ENCODE assay signal across 24 cellular contexts in the genomic region with DNA sequence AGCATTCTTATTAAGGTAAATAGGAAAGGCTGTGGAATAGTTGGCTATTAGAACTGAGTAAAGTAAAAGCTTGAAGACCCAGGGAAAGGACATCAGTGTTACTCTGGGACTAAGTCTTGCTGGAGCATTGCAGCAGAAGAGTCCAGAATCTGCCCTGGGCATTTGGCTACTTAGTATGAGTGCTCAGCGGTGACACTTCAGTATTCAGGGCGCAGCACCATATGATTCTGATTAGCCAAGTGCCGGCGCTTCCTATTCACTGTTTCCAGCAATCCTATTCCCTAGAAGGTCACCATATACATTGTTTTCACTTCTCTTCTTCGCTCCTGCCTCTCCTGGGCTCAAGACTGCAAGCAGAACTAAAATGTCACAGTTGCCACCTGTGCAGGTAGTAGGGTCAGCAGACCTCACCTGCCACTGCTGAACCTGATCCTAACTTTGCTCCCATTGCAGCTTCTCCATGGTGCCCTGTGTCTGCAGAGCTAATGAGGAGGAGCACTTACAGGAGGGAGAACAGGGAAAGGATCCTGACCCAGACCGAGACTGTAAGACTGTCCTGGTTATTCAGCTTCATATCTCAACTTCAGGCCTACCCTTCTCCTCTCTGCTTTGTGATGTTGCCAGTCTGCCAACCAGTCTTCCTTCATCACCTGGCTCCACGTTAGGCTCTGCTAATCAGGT.
DNase-seq lines count a peak whose midpoint lies in the region; ATAC-seq, FAIRE-seq and TF ChIP-seq lines count a peak whose summit lies in the region.
"Had no signal": no experiment of that assay in that cellular context is flagged by ENCODE, and none has a peak within 500 bp of the region (broad histone marks: within the 10 kb centered on the region; RNA-seq: fewer than 3 reads in every experiment).

No MANE protein-coding gene starts in this region.

- H3F3A ChIP-seq in GM23248 (ENCODE audit: insufficient read depth) = no peaks in the 10 kb centered on the region

- H3K4ac ChIP-seq in H1 (replicated peaks; ENCODE audit: insufficient read length, low read depth, low read length) = no peak overlapping the region

- ATAC-seq in aorta (ENCODE audit: low FRiP score) (peak; percentile 26), GM18517 (IDR thresholded peaks at IDR 0.05; ENCODE audit: unreplicated experiment) (no peak)
- ATAC-seq in effector memory CD8-positive, alpha-beta T cell (replicated peaks) = no peak
- ATAC-seq: A549, HepG2, K562, T-cell had no signal

- in situ Hi-C loops in GM23248 (cut with MboI) = no loop called here

- H2BK15ac ChIP-seq in H1 (ENCODE audit: low read length) = no peak overlapping the region

- intact Hi-C loops in aorta (cut with DNase I) = no loop called here

- WGBS in GM23248 (ENCODE audit: low coverage in 1 of 2, low lambda C conversion rate in 2 of 2, missing lambda C conversion rate in 2 of 2), 2 experiments = 44 to 47% methylated on average over 7 of the region's 7 CpGs
- 88% methylated on average over 7 of the region's 7 CpGs; no CpG with 5 or more reads in 1 of the 2 experiments for WGBS in H1 (ENCODE audit: extremely low coverage in 1 of 2, insufficient coverage in 1 of 2, insufficient read length in 1 of 2, insufficient replicate concordance in 2 of 2, low coverage in 1 of 2, low lambda C conversion rate in 2 of 2, missing lambda C conversion rate in 1 of 2), 2 experiments
- WGBS in aorta, 2 donors = 97 to 98% methylated on average over 7 of the region's 7 CpGs

- no peaks in the 10 kb centered on the region for H3K9me3 ChIP-seq in GM23248 (ENCODE audit: low read depth)
- no peaks in the 10 kb centered on the region for H3K9me3 ChIP-seq in H1 (ENCODE audit: insufficient read depth in 2 of 2, low read depth in 1 of 2, low read length in 1 of 2)
- H3K9me3 ChIP-seq in aorta (ENCODE audit: control insufficient read depth, low read length) = no peaks in the 10 kb centered on the region
- H3K9me3 ChIP-seq: A549 had no signal

- no peak overlapping the region for H4K5ac ChIP-seq in H1 (ENCODE audit: insufficient read length, low read depth, low read length)

- H4K20me1 ChIP-seq in GM23248 (ENCODE audit: insufficient read depth) (no peaks in the 10 kb centered on the region), H1 (replicated peaks in 1 of 2; ENCODE audit: control insufficient read depth in 1 of 2, insufficient read depth in 2 of 2, low read length in 2 of 2) (no peaks in the 10 kb centered on the region)

- H3K27me3 ChIP-seq in GM23248 (replicated peaks; ENCODE audit: insufficient read depth) (no peaks in the 10 kb centered on the region), H1 (replicated peaks in 1 of 4; ENCODE audit: control insufficient read depth in 3 of 4, extremely low read depth in 1 of 4, insufficient read depth in 3 of 4, low read length in 3 of 4) (no peaks in the 10 kb centered on the region), aorta (ENCODE audit: control insufficient read depth in 1 of 2, insufficient read depth in 2 of 2, low read length in 1 of 2) (no peaks in the 10 kb centered on the region)

- H3K9me2 ChIP-seq in GM23248 (ENCODE audit: insufficient read depth) = no peaks in the 10 kb centered on the region

- H2BK120ac ChIP-seq in H1 (replicated peaks; ENCODE audit: low read depth, low read length) = no peak overlapping the region

- no peak for TF ChIP-seq EP300 in H1 (IDR thresholded peaks at IDR 0.05; ENCODE audit: borderline replicate concordance in 1 of 2, low read depth in 2 of 2, low read length in 2 of 2)

- peak overlapping the region; percentile 36 to 76 (median 74) for H3K27ac Mint-ChIP-seq in nephron
- no peak overlapping the region for H3K27ac Mint-ChIP-seq in effector memory CD8-positive, alpha-beta T cell
- H3K27ac Mint-ChIP-seq: H9, HFFc6, T-cell had no signal

- no peak overlapping the region for H2AK5ac ChIP-seq in H1 (ENCODE audit: low read depth, low read length)

- no peak overlapping the region for H2AFZ ChIP-seq in GM23248
- peak overlapping the region; percentile 94; the same call in 1 of the 2 replicates for H2AFZ ChIP-seq in H1 (ENCODE audit: low read length)
- H2AFZ ChIP-seq: PC-9 had no signal

- DNase-seq in GM23248 (peak; percentile 18), H1 (ENCODE audit: low read depth in 1 of 2, low spot score in 2 of 2) (no peak), aorta (no peak)
- no peak for DNase-seq in effector memory CD8-positive, alpha-beta T cell
- no peak for DNase-seq in activated CD4-positive, alpha-beta T cell treated with anti-CD3 and anti-CD28 coated beads for 48 hours
- DNase-seq: H9, HFFc6, Kasumi-1, MV-4-11, NCI-H1105 treated with DMSO at 0.1 percent for 48 hours, NCI-H146, NCI-H1930, NCI-H2227 treated with DMSO at 0.1 percent for 48 hours, NCI-H526 treated with DMSO at 0.1 percent for 48 hours, PC-9, SHP77, T-cell had no signal

- H3K27ac ChIP-seq in GM23248 (no peak overlapping the region), H1 (ENCODE audit: low read depth, low read length) (no peak overlapping the region), aorta (ENCODE audit: low read depth in 1 of 2, low read length in 2 of 2) (no peak overlapping the region)
- H3K27ac ChIP-seq: A549, PC-9, RWPE1 had no signal

- no peak overlapping the region for H4K91ac ChIP-seq in H1 (replicated peaks; ENCODE audit: insufficient read length, low read length)

- peaks cover 3% of the 10 kb centered on the region for H3K27me3 Mint-ChIP-seq in nephron (ENCODE audit: low read depth)
- peaks cover 0 to 6% of the 10 kb centered on the region in 2 donors for H3K27me3 Mint-ChIP-seq in effector memory CD8-positive, alpha-beta T cell
- H3K27me3 Mint-ChIP-seq: T-cell had no signal

- H3K4me1 ChIP-seq in GM23248 (ENCODE audit: insufficient read depth) (no peaks in the 10 kb centered on the region), H1 (replicated peaks in 1 of 4; ENCODE audit: control insufficient read depth in 3 of 4, insufficient read depth in 4 of 4, low read length in 3 of 4) (no peaks in the 10 kb centered on the region), aorta (ENCODE audit: control insufficient read depth in 1 of 2, insufficient read depth in 2 of 2, low read length in 2 of 2) (no peaks in the 10 kb centered on the region)
- H3K4me1 ChIP-seq: A549 had no signal

- H3K36me3 ChIP-seq in GM23248 (ENCODE audit: low read depth) (no peaks in the 10 kb centered on the region), H1 (ENCODE audit: control insufficient read depth in 2 of 4, insufficient read depth in 4 of 4, low read length in 3 of 4) (no peaks in the 10 kb centered on the region), aorta (ENCODE audit: control insufficient read depth in 1 of 2, insufficient read depth in 2 of 2, low read length in 1 of 2) (no peaks in the 10 kb centered on the region)

- H2BK5ac ChIP-seq in H1 (ENCODE audit: low read depth, low read length) = no peak overlapping the region

- H3K9ac ChIP-seq in GM23248 (no peak overlapping the region), H1 (replicated peaks in 1 of 4; ENCODE audit: extremely low read depth in 1 of 4, low read depth in 3 of 4, low read length in 3 of 4) (no peak overlapping the region)

- H2BK12ac ChIP-seq in H1 (ENCODE audit: low read depth, low read length) = no peak overlapping the region

- no peak overlapping the region for H3K23ac ChIP-seq in H1 (ENCODE audit: insufficient read length)

- H3K79me1 ChIP-seq in H1 (ENCODE audit: low read depth, low read length) = no peaks in the 10 kb centered on the region

- TF ChIP-seq CTCF in H1 (IDR thresholded peaks at IDR 0.05; ENCODE audit: control extremely low read depth in 1 of 3, insufficient read depth in 1 of 3, low read depth in 1 of 3, low read length in 3 of 3) (no peak), nephron (IDR thresholded peaks at IDR 0.05; ENCODE audit: unreplicated experiment in 3 of 3) (no peak)

- TF ChIP-seq POLR2A in H1 (IDR thresholded peaks at IDR 0.05; ENCODE audit: control extremely low read depth in 1 of 2, low read depth in 2 of 2, low read length in 2 of 2) = no peak

- no peaks in the 10 kb centered on the region for H3K23me2 ChIP-seq in H1 (ENCODE audit: low read depth, low read length)

- H3K9me3 Mint-ChIP-seq in nephron = no peaks in the 10 kb centered on the region
- no peaks in the 10 kb centered on the region for H3K9me3 Mint-ChIP-seq in effector memory CD8-positive, alpha-beta T cell
- H3K9me3 Mint-ChIP-seq: H9, HFFc6, T-cell had no signal

- H3K4me3 ChIP-seq in GM23248 (no peak overlapping the region), H1 (ENCODE audit: extremely low read depth in 1 of 4, insufficient read depth in 2 of 4, low read depth in 3 of 4, low read length in 4 of 4) (no peak overlapping the region), aorta (ENCODE audit: low read length in 2 of 2) (no peak overlapping the region)
- H3K4me3 ChIP-seq: A549, K562, PC-9 had no signal

- no peaks in the 10 kb centered on the region for H3K36me3 Mint-ChIP-seq in nephron (ENCODE audit: low read depth)
- H3K36me3 Mint-ChIP-seq in effector memory CD8-positive, alpha-beta T cell (ENCODE audit: insufficient read depth) = peaks cover 5% of the 10 kb centered on the region
- H3K36me3 Mint-ChIP-seq: T-cell had no signal

- H3K79me2 ChIP-seq in GM23248 (ENCODE audit: insufficient read depth) (no peaks in the 10 kb centered on the region), H1 (ENCODE audit: control insufficient read depth in 1 of 2, insufficient read depth in 2 of 2, low read length in 2 of 2) (no peaks in the 10 kb centered on the region)

- H3K4me1 Mint-ChIP-seq in nephron = peaks cover 53% of the 10 kb centered on the region
- no peaks in the 10 kb centered on the region for H3K4me1 Mint-ChIP-seq in effector memory CD8-positive, alpha-beta T cell (ENCODE audit: low read depth in 2 of 2)
- H3K4me1 Mint-ChIP-seq: H9, T-cell had no signal

- POLR2A ChIA-PET in H1 (lab: Charles Lee; ENCODE audit: partially characterized antibody) = no interaction called here

- H3K18ac ChIP-seq in H1 (ENCODE audit: extremely low read depth, low read length) = no peak overlapping the region

- no peak for FAIRE-seq in H1 (lab: Jason Lieb, UNC)
- FAIRE-seq: A549, D721Med, HepG2, K562 had no signal

- no peak overlapping the region for H3K4me3 Mint-ChIP-seq in nephron
- no peak overlapping the region for H3K4me3 Mint-ChIP-seq in effector memory CD8-positive, alpha-beta T cell
- H3K4me3 Mint-ChIP-seq: H9, HFFc6, T-cell had no signal

- no peak overlapping the region for H4K8ac ChIP-seq in H1 (ENCODE audit: extremely low read depth, insufficient read depth, low read length)

- H3K14ac ChIP-seq in H1 (ENCODE audit: insufficient read length) = no peak overlapping the region

- CTCF ChIA-PET in H1 (lab: Charles Lee; ENCODE audit: partially characterized antibody) = interaction anchor here (0.6 kb wide), 1 partner anchor 11 kb away, joined by 3 read pairs; no protein-coding TSS in a partner anchor

- no peak overlapping the region for H3K56ac ChIP-seq in H1 (replicated peaks; ENCODE audit: insufficient read length, low read depth, low read length)

- no peak for TF ChIP-seq RAD21 in H1 (IDR thresholded peaks at IDR 0.05 in 1 of 2, conservative IDR thresholded peaks at IDR 0.05 in 1 of 2; ENCODE audit: low read depth in 2 of 2, low read length in 2 of 2)

- H3K4me2 ChIP-seq in GM23248 (ENCODE audit: unreplicated experiment) = no peak overlapping the region
- no peak overlapping the region for H3K4me2 ChIP-seq in H1 (ENCODE audit: insufficient read depth in 1 of 2, low read depth in 2 of 2, low read length in 2 of 2)
- H3K4me2 ChIP-seq: A549, PC-9 had no signal

- H2BK20ac ChIP-seq in H1 (ENCODE audit: low read length) = peak overlapping the region; percentile 26; the same call in 1 of the 2 replicates

Comparison
In these comparisons a context has a peak if more than half of its experiments do, and no peak if none do; other contexts are left out.
1. H3K27ac Mint-ChIP-seq: peak in nephron (3 of 3); none in effector memory CD8-positive, alpha-beta T cell (0 of 2).